Comparison of ENCODE assay signal across 18 cellular contexts in genomic region chr2:10569460-10569859, GRCh38.
DNase-seq lines count a peak whose midpoint lies in the region; ATAC-seq and TF ChIP-seq lines count a peak whose summit lies in the region.
"Had no signal": no experiment of that assay in that cellular context is flagged by ENCODE, and none has a peak within 500 bp of the region (broad histone marks: within the 10 kb centered on the region; RNA-seq: fewer than 3 reads in every experiment).

No MANE protein-coding gene starts in this region.

- H3K27ac ChIP-seq in CD4-positive, alpha-beta memory T cell (ENCODE audit: low read depth, low read length): no peak overlapping the region
- no peak overlapping the region for H3K27ac ChIP-seq in CD8-positive, alpha-beta memory T cell (ENCODE audit: low read depth, low read length)

- H3K4me1 Mint-ChIP-seq in activated CD8-positive, alpha-beta memory T cell treated with anti-CD3 and anti-CD28 coated beads, Interleukin-2, amount 10 ng/mL, durations not matched to agents 7 days and 5 days: peaks cover 13% of the 10 kb centered on the region
- H3K4me1 Mint-ChIP-seq in CD4-positive, alpha-beta memory T cell: no peaks in the 10 kb centered on the region
- H3K4me1 Mint-ChIP-seq in WTC11 (no peaks in the 10 kb centered on the region), nephron progenitor cell (peaks cover 23% of the 10 kb centered on the region)
- H3K4me1 Mint-ChIP-seq in CD8-positive, alpha-beta memory T cell: peaks cover 0 to 5% (median 0%) of the 10 kb centered on the region in 3 donors
- H3K4me1 Mint-ChIP-seq: CD14-positive monocyte had no signal

- H3K27me3 ChIP-seq in CD4-positive, alpha-beta memory T cell (ENCODE audit: insufficient read depth, low read length): no peaks in the 10 kb centered on the region
- no peaks in the 10 kb centered on the region for H3K27me3 ChIP-seq in CD8-positive, alpha-beta memory T cell (ENCODE audit: insufficient read depth, low read length, poor library complexity, severe bottlenecking)

- no peaks in the 10 kb centered on the region for H3K4me1 ChIP-seq in CD4-positive, alpha-beta memory T cell (ENCODE audit: insufficient read depth, low read length)
- no peaks in the 10 kb centered on the region for H3K4me1 ChIP-seq in CD8-positive, alpha-beta memory T cell (ENCODE audit: insufficient read depth, low read length)

- CTCF ChIA-PET in activated CD8-positive, alpha-beta memory T cell treated with anti-CD3 and anti-CD28 coated beads, Interleukin-2, amount 10 ng/mL, durations not matched to agents 7 days and 5 days (lab: Charles Lee): no interaction called here
- CTCF ChIA-PET in CD4-positive, alpha-beta memory T cell (lab: Charles Lee; ENCODE audit: partially characterized antibody): no interaction called here
- CTCF ChIA-PET in WTC11 (lab: Charles Lee): no interaction called here
- CTCF ChIA-PET in CD8-positive, alpha-beta memory T cell (lab: Charles Lee): interaction anchor here (1.1 kb wide), 1 partner anchor 121 kb away, joined by 3 read pairs; the partner anchor contains the start of gene ODC1

- DNase-seq in activated CD8-positive, alpha-beta memory T cell treated with anti-CD3 and anti-CD28 coated beads for 24 hours: peak; percentile 33
- DNase-seq in activated CD8-positive, alpha-beta memory T cell treated with anti-CD3 and anti-CD28 coated beads, Interleukin-2, amount 10 ng/mL, durations not matched to agents 7 days and 5 days: no peak
- no peak for DNase-seq in CD4-positive, alpha-beta memory T cell
- DNase-seq in WTC11 (ENCODE audit: low spot score) (no peak), nephron progenitor cell (no peak), Ammon's horn (ENCODE audit: low spot score) (no peak)
- no peak for DNase-seq in CD8-positive, alpha-beta memory T cell
- DNase-seq: 8988T; DMS79 treated with DMSO at 0.1 percent for 48 hours; Karpas-422; MM.1S; NCI-H1105; NCI-H1694 treated with DMSO at 0.1 percent for 48 hours; NCI-H69; NK-92 treated with Interleukin-12 subunit alpha and Interleukin-12 subunit beta, amount 100 ng/mL, for 24 hours; OCI-M1 had no signal

- TF ChIP-seq CTCF in WTC11 (IDR thresholded peaks at IDR 0.05) (no peak), nephron progenitor cell (IDR thresholded peaks at IDR 0.05) (no peak)

- intact Hi-C loops in CD4-positive, alpha-beta memory T cell (cut with micrococcal nuclease): no loop called here

- H3K27me3 Mint-ChIP-seq in activated CD8-positive, alpha-beta memory T cell treated with anti-CD3 and anti-CD28 coated beads, Interleukin-2, amount 10 ng/mL, durations not matched to agents 7 days and 5 days: no peaks in the 10 kb centered on the region
- H3K27me3 Mint-ChIP-seq in CD4-positive, alpha-beta memory T cell: no peaks in the 10 kb centered on the region
- no peaks in the 10 kb centered on the region for H3K27me3 Mint-ChIP-seq in WTC11 (ENCODE audit: low read depth)
- no peaks in the 10 kb centered on the region for H3K27me3 Mint-ChIP-seq in nephron progenitor cell (ENCODE audit: low read depth, poor library complexity)
- H3K27me3 Mint-ChIP-seq in CD8-positive, alpha-beta memory T cell: no peaks in the 10 kb centered on the region

- no peak overlapping the region for H3K27ac Mint-ChIP-seq in activated CD8-positive, alpha-beta memory T cell treated with anti-CD3 and anti-CD28 coated beads, Interleukin-2, amount 10 ng/mL, durations not matched to agents 7 days and 5 days
- peak overlapping the region in 4 of 7 donors; percentile 7 to 50 (median 26) for H3K27ac Mint-ChIP-seq in CD4-positive, alpha-beta memory T cell
- 0 out of 2 replicates have a peak overlapping the region, but pooled peaks have one; percentile 44 for H3K27ac Mint-ChIP-seq in WTC11
- peak overlapping the region; percentile 73 for H3K27ac Mint-ChIP-seq in nephron progenitor cell
- H3K27ac Mint-ChIP-seq in CD8-positive, alpha-beta memory T cell: peak overlapping the region in 4 of 8 donors; percentile 17 to 66 (median 61)

- no peaks in the 10 kb centered on the region for H3K9me3 ChIP-seq in CD4-positive, alpha-beta memory T cell (ENCODE audit: control insufficient read depth in 1 of 2, low read length in 2 of 2)
- H3K9me3 ChIP-seq in CD8-positive, alpha-beta memory T cell (ENCODE audit: low read length): no peaks in the 10 kb centered on the region

- POLR2A ChIA-PET in CD4-positive, alpha-beta memory T cell (lab: Charles Lee; ENCODE audit: partially characterized antibody): no interaction called here
- POLR2A ChIA-PET in WTC11 (lab: Charles Lee): no interaction called here
- POLR2A ChIA-PET in CD8-positive, alpha-beta memory T cell (lab: Charles Lee): no interaction called here

- no peak overlapping the region for H3K4me3 Mint-ChIP-seq in activated CD8-positive, alpha-beta memory T cell treated with anti-CD3 and anti-CD28 coated beads, Interleukin-2, amount 10 ng/mL, durations not matched to agents 7 days and 5 days
- no peak overlapping the region for H3K4me3 Mint-ChIP-seq in CD4-positive, alpha-beta memory T cell
- H3K4me3 Mint-ChIP-seq in WTC11: no peak overlapping the region
- no peak overlapping the region for H3K4me3 Mint-ChIP-seq in nephron progenitor cell
- H3K4me3 Mint-ChIP-seq in CD8-positive, alpha-beta memory T cell: no peak overlapping the region
- H3K4me3 Mint-ChIP-seq: CD14-positive monocyte had no signal

- ATAC-seq in activated CD8-positive, alpha-beta memory T cell treated with anti-CD3 and anti-CD28 coated beads, Interleukin-2, amount 10 ng/mL, durations not matched to agents 7 days and 5 days: no peak
- ATAC-seq in WTC11 (no peak; the same call in 1 of the 2 replicates), HG03457 (IDR thresholded peaks at IDR 0.05; ENCODE audit: unreplicated experiment) (no peak)

- no peaks in the 10 kb centered on the region for H3K9me3 Mint-ChIP-seq in activated CD8-positive, alpha-beta memory T cell treated with anti-CD3 and anti-CD28 coated beads, Interleukin-2, amount 10 ng/mL, durations not matched to agents 7 days and 5 days (ENCODE audit: low read depth)
- H3K9me3 Mint-ChIP-seq in CD4-positive, alpha-beta memory T cell: no peaks in the 10 kb centered on the region
- H3K9me3 Mint-ChIP-seq in WTC11 (no peaks in the 10 kb centered on the region), nephron progenitor cell (peaks cover 3% of the 10 kb centered on the region)
- no peaks in the 10 kb centered on the region for H3K9me3 Mint-ChIP-seq in CD8-positive, alpha-beta memory T cell

- H3K36me3 Mint-ChIP-seq in activated CD8-positive, alpha-beta memory T cell treated with anti-CD3 and anti-CD28 coated beads, Interleukin-2, amount 10 ng/mL, durations not matched to agents 7 days and 5 days: peaks cover 19% of the 10 kb centered on the region
- peaks cover 37 to 60% of the 10 kb centered on the region in 2 donors for H3K36me3 Mint-ChIP-seq in CD4-positive, alpha-beta memory T cell
- peaks cover 23% of the 10 kb centered on the region for H3K36me3 Mint-ChIP-seq in WTC11
- peaks cover 56% of the 10 kb centered on the region for H3K36me3 Mint-ChIP-seq in nephron progenitor cell (ENCODE audit: low read depth)
- peaks cover 14 to 67% (median 29%) of the 10 kb centered on the region in 3 donors for H3K36me3 Mint-ChIP-seq in CD8-positive, alpha-beta memory T cell

- H3K36me3 ChIP-seq in CD4-positive, alpha-beta memory T cell (ENCODE audit: insufficient read depth, low read length): peaks cover 31% of the 10 kb centered on the region
- H3K36me3 ChIP-seq in CD8-positive, alpha-beta memory T cell (ENCODE audit: insufficient read depth, low read length): peaks cover 14% of the 10 kb centered on the region

- no peak overlapping the region for H3K4me3 ChIP-seq in CD4-positive, alpha-beta memory T cell (ENCODE audit: low read length in 2 of 2)
- no peak overlapping the region for H3K4me3 ChIP-seq in CD8-positive, alpha-beta memory T cell (ENCODE audit: low read length)

TF ChIP-seq in WTC11, 78 proteins besides CTCF, POLR2A, EP300 and RAD21 (continues in another document):
- no peak for TF ChIP-seq TEAD4 (CRISPR knock-in tag; IDR thresholded peaks at IDR 0.05)
- no peak for TF ChIP-seq FOXJ3 (CRISPR knock-in tag; IDR thresholded peaks at IDR 0.05; ENCODE audit: borderline replicate concordance)
- TF ChIP-seq EMX1 (CRISPR knock-in tag; IDR thresholded peaks at IDR 0.05): no peak
- TF ChIP-seq SP1 (CRISPR knock-in tag; conservative IDR thresholded peaks at IDR 0.05): no peak
- TF ChIP-seq, protein P1, sequence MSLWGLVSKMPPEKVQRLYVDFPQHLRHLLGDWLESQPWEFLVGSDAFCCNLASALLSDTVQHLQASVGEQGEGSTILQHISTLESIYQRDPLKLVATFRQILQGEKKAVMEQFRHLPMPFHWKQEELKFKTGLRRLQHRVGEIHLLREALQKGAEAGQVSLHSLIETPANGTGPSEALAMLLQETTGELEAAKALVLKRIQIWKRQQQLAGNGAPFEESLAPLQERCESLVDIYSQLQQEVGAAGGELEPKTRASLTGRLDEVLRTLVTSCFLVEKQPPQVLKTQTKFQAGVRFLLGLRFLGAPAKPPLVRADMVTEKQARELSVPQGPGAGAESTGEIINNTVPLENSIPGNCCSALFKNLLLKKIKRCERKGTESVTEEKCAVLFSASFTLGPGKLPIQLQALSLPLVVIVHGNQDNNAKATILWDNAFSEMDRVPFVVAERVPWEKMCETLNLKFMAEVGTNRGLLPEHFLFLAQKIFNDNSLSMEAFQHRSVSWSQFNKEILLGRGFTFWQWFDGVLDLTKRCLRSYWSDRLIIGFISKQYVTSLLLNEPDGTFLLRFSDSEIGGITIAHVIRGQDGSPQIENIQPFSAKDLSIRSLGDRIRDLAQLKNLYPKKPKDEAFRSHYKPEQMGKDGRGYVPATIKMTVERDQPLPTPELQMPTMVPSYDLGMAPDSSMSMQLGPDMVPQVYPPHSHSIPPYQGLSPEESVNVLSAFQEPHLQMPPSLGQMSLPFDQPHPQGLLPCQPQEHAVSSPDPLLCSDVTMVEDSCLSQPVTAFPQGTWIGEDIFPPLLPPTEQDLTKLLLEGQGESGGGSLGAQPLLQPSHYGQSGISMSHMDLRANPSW (CRISPR knock-in tag; conservative IDR thresholded peaks at IDR 0.05; ENCODE audit: low read depth): no peak
